1 cellular context compared by ENCODE assay signal in the genomic region with DNA sequence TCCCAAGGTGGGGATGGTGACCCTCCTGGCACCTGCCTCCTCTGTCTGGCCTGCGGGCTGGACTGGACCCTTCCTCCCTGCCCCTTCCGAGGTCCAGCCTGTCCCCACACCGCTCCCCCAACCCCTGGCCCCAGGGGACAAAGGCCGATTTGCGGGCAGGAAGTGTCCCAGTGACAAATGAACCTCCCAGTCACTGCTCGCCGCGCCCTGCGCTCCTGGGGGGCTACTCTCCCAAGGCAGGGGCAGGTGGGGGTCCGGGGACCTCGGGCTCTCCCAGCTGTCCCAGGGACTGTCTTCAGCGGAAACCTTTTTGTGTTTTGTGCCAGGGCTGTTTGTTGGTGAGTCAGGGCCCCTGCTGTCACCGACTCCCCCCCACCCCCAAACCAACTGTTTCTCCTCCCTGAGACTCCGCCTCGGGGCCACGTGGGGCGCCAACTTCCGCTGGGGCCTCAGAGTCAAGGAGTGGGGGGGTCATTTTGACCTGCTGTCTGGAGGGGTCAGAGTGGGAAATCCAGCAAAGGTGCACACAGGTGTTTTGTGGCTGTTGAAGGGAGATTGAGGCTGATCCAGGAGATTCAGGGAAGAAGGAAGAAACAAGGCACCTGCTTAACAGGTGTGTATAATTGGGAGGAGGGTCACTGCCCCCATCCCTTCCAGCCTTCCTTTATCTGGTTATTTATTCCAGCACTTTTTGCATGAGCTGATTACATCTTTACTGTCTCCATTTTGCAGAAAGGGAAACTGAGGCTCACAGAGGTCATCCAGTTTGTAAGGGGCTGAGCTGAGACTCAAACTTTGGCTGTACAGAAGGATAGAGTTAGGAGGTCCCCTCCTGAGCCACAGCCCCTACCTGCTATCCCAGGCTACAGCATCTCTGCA.
TF ChIP-seq lines count a peak whose summit lies in the region.

No MANE protein-coding gene starts in this region.

TF ChIP-seq in K562, 482 proteins besides CTCF, POLR2A, EP300 and RAD21 (continued from another document and continues in another):
- TF ChIP-seq L3MBTL2 (IDR thresholded peaks at IDR 0.05) = peak; percentile 35
- TF ChIP-seq, protein P1, sequence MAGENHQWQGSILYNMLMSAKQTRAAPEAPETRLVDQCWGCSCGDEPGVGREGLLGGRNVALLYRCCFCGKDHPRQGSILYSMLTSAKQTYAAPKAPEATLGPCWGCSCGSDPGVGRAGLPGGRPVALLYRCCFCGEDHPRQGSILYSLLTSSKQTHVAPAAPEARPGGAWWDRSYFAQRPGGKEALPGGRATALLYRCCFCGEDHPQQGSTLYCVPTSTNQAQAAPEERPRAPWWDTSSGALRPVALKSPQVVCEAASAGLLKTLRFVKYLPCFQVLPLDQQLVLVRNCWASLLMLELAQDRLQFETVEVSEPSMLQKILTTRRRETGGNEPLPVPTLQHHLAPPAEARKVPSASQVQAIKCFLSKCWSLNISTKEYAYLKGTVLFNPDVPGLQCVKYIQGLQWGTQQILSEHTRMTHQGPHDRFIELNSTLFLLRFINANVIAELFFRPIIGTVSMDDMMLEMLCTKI (IDR thresholded peaks at IDR 0.05; ENCODE audit: partially characterized antibody) = no peak
- TF ChIP-seq PHB (CRISPR knock-in tag; IDR thresholded peaks at IDR 0.05) = no peak
- TF ChIP-seq HEY1 (CRISPR knock-in tag; IDR thresholded peaks at IDR 0.05; ENCODE audit: borderline replicate concordance) = no peak
- TF ChIP-seq, protein P2, sequence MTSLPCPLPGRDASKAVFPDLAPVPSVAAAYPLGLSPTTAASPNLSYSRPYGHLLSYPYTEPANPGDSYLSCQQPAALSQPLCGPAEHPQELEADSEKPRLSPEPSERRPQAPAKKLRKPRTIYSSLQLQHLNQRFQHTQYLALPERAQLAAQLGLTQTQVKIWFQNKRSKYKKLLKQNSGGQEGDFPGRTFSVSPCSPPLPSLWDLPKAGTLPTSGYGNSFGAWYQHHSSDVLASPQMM (CRISPR knock-in tag; IDR thresholded peaks at IDR 0.05) = no peak
- TF ChIP-seq, protein P3, sequence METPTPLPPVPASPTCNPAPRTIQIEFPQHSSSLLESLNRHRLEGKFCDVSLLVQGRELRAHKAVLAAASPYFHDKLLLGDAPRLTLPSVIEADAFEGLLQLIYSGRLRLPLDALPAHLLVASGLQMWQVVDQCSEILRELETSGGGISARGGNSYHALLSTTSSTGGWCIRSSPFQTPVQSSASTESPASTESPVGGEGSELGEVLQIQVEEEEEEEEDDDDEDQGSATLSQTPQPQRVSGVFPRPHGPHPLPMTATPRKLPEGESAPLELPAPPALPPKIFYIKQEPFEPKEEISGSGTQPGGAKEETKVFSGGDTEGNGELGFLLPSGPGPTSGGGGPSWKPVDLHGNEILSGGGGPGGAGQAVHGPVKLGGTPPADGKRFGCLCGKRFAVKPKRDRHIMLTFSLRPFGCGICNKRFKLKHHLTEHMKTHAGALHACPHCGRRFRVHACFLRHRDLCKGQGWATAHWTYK (CRISPR knock-in tag; IDR thresholded peaks at IDR 0.05) = no peak
- no peak for TF ChIP-seq ZNF311 (CRISPR knock-in tag; IDR thresholded peaks at IDR 0.05)
- TF ChIP-seq GABPA (tag; conservative IDR thresholded peaks at IDR 0.05; ENCODE audit: low read depth) = peak; percentile 84
- TF ChIP-seq, protein P4, sequence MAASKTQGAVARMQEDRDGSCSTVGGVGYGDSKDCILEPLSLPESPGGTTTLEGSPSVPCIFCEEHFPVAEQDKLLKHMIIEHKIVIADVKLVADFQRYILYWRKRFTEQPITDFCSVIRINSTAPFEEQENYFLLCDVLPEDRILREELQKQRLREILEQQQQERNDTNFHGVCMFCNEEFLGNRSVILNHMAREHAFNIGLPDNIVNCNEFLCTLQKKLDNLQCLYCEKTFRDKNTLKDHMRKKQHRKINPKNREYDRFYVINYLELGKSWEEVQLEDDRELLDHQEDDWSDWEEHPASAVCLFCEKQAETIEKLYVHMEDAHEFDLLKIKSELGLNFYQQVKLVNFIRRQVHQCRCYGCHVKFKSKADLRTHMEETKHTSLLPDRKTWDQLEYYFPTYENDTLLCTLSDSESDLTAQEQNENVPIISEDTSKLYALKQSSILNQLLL (CRISPR knock-in tag; IDR thresholded peaks at IDR 0.05; ENCODE audit: borderline replicate concordance) = no peak
- TF ChIP-seq, protein P5, sequence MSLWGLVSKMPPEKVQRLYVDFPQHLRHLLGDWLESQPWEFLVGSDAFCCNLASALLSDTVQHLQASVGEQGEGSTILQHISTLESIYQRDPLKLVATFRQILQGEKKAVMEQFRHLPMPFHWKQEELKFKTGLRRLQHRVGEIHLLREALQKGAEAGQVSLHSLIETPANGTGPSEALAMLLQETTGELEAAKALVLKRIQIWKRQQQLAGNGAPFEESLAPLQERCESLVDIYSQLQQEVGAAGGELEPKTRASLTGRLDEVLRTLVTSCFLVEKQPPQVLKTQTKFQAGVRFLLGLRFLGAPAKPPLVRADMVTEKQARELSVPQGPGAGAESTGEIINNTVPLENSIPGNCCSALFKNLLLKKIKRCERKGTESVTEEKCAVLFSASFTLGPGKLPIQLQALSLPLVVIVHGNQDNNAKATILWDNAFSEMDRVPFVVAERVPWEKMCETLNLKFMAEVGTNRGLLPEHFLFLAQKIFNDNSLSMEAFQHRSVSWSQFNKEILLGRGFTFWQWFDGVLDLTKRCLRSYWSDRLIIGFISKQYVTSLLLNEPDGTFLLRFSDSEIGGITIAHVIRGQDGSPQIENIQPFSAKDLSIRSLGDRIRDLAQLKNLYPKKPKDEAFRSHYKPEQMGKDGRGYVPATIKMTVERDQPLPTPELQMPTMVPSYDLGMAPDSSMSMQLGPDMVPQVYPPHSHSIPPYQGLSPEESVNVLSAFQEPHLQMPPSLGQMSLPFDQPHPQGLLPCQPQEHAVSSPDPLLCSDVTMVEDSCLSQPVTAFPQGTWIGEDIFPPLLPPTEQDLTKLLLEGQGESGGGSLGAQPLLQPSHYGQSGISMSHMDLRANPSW (CRISPR knock-in tag; IDR thresholded peaks at IDR 0.05) = no peak
- 0 out of 2 replicates have a peak, but pooled peaks have one; percentile 13 for TF ChIP-seq MIER1 (IDR thresholded peaks at IDR 0.05; ENCODE audit: low read depth)
- TF ChIP-seq, protein P6, sequence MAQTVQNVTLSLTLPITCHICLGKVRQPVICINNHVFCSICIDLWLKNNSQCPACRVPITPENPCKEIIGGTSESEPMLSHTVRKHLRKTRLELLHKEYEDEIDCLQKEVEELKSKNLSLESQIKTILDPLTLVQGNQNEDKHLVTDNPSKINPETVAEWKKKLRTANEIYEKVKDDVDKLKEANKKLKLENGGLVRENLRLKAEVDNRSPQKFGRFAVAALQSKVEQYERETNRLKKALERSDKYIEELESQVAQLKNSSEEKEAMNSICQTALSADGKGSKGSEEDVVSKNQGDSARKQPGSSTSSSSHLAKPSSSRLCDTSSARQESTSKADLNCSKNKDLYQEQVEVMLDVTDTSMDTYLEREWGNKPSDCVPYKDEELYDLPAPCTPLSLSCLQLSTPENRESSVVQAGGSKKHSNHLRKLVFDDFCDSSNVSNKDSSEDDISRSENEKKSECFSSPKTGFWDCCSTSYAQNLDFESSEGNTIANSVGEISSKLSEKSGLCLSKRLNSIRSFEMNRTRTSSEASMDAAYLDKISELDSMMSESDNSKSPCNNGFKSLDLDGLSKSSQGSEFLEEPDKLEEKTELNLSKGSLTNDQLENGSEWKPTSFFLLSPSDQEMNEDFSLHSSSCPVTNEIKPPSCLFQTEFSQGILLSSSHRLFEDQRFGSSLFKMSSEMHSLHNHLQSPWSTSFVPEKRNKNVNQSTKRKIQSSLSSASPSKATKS (CRISPR knock-in tag; IDR thresholded peaks at IDR 0.05) = no peak
- TF ChIP-seq SMAD2 (IDR thresholded peaks at IDR 0.05; ENCODE audit: low read depth, low read length) = 0 out of 2 replicates have a peak, but pooled peaks have one; percentile 2
- TF ChIP-seq, protein P7, sequence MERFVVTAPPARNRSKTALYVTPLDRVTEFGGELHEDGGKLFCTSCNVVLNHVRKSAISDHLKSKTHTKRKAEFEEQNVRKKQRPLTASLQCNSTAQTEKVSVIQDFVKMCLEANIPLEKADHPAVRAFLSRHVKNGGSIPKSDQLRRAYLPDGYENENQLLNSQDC (CRISPR knock-in tag; IDR thresholded peaks at IDR 0.05) = no peak
- TF ChIP-seq BCOR (IDR thresholded peaks at IDR 0.05) = no peak
- TF ChIP-seq ZC3H4 (CRISPR knock-in tag; IDR thresholded peaks at IDR 0.05; ENCODE audit: borderline replicate concordance) = peak; percentile 86; the same call in 1 of the 2 replicates
- TF ChIP-seq, protein P8, sequence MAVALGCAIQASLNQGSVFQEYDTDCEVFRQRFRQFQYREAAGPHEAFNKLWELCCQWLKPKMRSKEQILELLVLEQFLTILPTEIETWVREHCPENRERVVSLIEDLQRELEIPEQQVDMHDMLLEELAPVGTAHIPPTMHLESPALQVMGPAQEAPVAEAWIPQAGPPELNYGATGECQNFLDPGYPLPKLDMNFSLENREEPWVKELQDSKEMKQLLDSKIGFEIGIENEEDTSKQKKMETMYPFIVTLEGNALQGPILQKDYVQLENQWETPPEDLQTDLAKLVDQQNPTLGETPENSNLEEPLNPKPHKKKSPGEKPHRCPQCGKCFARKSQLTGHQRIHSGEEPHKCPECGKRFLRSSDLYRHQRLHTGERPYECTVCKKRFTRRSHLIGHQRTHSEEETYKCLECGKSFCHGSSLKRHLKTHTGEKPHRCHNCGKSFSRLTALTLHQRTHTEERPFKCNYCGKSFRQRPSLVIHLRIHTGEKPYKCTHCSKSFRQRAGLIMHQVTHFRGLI (CRISPR knock-in tag; IDR thresholded peaks at IDR 0.05) = no peak
- peak; percentile 42; the same call in 1 of the 2 replicates for TF ChIP-seq ARID1B (IDR thresholded peaks at IDR 0.05)
- TF ChIP-seq HCFC1 (IDR thresholded peaks at IDR 0.05; ENCODE audit: low read depth, low read length) = no peak
- no peak; the same call in 1 of the 2 replicates for TF ChIP-seq FOXP1 (CRISPR knock-in tag; IDR thresholded peaks at IDR 0.05)
- TF ChIP-seq CBFA2T3 (IDR thresholded peaks at IDR 0.05) = peak; percentile 31; the same call in 1 of the 2 replicates
- no peak for TF ChIP-seq PML (IDR thresholded peaks at IDR 0.05; ENCODE audit: low read length)
- TF ChIP-seq TEAD2 (tag; IDR thresholded peaks at IDR 0.05) = no peak
- no peak for TF ChIP-seq STAG1 (CRISPR knock-in tag; IDR thresholded peaks at IDR 0.05; ENCODE audit: borderline replicate concordance)
- no peak for TF ChIP-seq ZNF444 (CRISPR knock-in tag; IDR thresholded peaks at IDR 0.05)
- no peak for TF ChIP-seq RCOR1 (IDR thresholded peaks at IDR 0.05; ENCODE audit: borderline replicate concordance in 1 of 2, low read depth in 2 of 2, low read length in 2 of 2)
- TF ChIP-seq, protein P9, sequence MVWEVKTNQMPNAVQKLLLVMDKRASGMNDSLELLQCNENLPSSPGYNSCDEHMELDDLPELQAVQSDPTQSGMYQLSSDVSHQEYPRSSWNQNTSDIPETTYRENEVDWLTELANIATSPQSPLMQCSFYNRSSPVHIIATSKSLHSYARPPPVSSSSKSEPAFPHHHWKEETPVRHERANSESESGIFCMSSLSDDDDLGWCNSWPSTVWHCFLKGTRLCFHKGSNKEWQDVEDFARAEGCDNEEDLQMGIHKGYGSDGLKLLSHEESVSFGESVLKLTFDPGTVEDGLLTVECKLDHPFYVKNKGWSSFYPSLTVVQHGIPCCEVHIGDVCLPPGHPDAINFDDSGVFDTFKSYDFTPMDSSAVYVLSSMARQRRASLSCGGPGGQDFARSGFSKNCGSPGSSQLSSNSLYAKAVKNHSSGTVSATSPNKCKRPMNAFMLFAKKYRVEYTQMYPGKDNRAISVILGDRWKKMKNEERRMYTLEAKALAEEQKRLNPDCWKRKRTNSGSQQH (CRISPR knock-in tag; IDR thresholded peaks at IDR 0.05) = no peak
- no peak for TF ChIP-seq PYGO2 (tag; IDR thresholded peaks at IDR 0.05)
- TF ChIP-seq IRF2 (CRISPR knock-in tag; IDR thresholded peaks at IDR 0.05) = no peak
- TF ChIP-seq TAF1 (IDR thresholded peaks at IDR 0.05; ENCODE audit: control insufficient read depth, extremely low read depth, insufficient read depth, low read length, severe bottlenecking) = peak; percentile 58
- TF ChIP-seq CC2D1A (IDR thresholded peaks at IDR 0.05) = no peak
- no peak for TF ChIP-seq TCFL5 (CRISPR knock-in tag; conservative IDR thresholded peaks at IDR 0.05)
- TF ChIP-seq ZNF445 (CRISPR knock-in tag; IDR thresholded peaks at IDR 0.05; ENCODE audit: low read depth) = no peak
- no peak for TF ChIP-seq NFRKB (IDR thresholded peaks at IDR 0.05; ENCODE audit: low read depth)
- no peak for TF ChIP-seq ZNF175 (CRISPR knock-in tag; IDR thresholded peaks at IDR 0.05; ENCODE audit: low read depth)
- TF ChIP-seq HNRNPK (IDR thresholded peaks at IDR 0.05; ENCODE audit: low read depth, low read length, poor library complexity, severe bottlenecking) = no peak
- no peak for TF ChIP-seq NFE2L1 (tag; IDR thresholded peaks at IDR 0.05; ENCODE audit: borderline replicate concordance, low read depth)
- TF ChIP-seq SMAD4 (CRISPR knock-in tag; conservative IDR thresholded peaks at IDR 0.05) = no peak
- no peak for TF ChIP-seq ZNF347 (CRISPR knock-in tag; IDR thresholded peaks at IDR 0.05; ENCODE audit: low read depth)
- TF ChIP-seq POLR3G (IDR thresholded peaks at IDR 0.05; ENCODE audit: extremely low read depth, insufficient read length, insufficient replicate concordance) = no peak
- TF ChIP-seq, protein P10, sequence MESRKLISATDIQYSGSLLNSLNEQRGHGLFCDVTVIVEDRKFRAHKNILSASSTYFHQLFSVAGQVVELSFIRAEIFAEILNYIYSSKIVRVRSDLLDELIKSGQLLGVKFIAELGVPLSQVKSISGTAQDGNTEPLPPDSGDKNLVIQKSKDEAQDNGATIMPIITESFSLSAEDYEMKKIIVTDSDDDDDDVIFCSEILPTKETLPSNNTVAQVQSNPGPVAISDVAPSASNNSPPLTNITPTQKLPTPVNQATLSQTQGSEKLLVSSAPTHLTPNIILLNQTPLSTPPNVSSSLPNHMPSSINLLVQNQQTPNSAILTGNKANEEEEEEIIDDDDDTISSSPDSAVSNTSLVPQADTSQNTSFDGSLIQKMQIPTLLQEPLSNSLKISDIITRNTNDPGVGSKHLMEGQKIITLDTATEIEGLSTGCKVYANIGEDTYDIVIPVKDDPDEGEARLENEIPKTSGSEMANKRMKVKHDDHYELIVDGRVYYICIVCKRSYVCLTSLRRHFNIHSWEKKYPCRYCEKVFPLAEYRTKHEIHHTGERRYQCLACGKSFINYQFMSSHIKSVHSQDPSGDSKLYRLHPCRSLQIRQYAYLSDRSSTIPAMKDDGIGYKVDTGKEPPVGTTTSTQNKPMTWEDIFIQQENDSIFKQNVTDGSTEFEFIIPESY (CRISPR knock-in tag; IDR thresholded peaks at IDR 0.05) = no peak
- TF ChIP-seq ZNF197 (CRISPR knock-in tag; IDR thresholded peaks at IDR 0.05; ENCODE audit: low read depth) = no peak
- TF ChIP-seq KDM1A (IDR thresholded peaks at IDR 0.05) = no peak
- TF ChIP-seq, protein P11, sequence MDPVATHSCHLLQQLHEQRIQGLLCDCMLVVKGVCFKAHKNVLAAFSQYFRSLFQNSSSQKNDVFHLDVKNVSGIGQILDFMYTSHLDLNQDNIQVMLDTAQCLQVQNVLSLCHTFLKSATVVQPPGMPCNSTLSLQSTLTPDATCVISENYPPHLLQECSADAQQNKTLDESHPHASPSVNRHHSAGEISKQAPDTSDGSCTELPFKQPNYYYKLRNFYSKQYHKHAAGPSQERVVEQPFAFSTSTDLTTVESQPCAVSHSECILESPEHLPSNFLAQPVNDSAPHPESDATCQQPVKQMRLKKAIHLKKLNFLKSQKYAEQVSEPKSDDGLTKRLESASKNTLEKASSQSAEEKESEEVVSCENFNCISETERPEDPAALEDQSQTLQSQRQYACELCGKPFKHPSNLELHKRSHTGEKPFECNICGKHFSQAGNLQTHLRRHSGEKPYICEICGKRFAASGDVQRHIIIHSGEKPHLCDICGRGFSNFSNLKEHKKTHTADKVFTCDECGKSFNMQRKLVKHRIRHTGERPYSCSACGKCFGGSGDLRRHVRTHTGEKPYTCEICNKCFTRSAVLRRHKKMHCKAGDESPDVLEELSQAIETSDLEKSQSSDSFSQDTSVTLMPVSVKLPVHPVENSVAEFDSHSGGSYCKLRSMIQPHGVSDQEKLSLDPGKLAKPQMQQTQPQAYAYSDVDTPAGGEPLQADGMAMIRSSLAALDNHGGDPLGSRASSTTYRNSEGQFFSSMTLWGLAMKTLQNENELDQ (CRISPR knock-in tag; IDR thresholded peaks at IDR 0.05; ENCODE audit: borderline replicate concordance) = no peak
